Comparison of ENCODE assay signal across 8 cellular contexts in genomic region chr1:19311931-19312781, GRCh38. TPM values are rescaled to one million over a fixed set of nuclear protein-coding genes. Genes with fewer than 3 reads are reported as not detected.
DNase-seq lines count a peak whose midpoint lies in the region; ATAC-seq and TF ChIP-seq lines count a peak whose summit lies in the region.

TSS of gene AKR7A2 (minus strand) at chr1:19312144. CDS start at chr1:19312124, 20 bp downstream.
TSS of gene SLC66A1 (plus strand) at chr1:19312326. CDS start at chr1:19317678, 5,352 bp downstream.

- no peak within 1 kb of the TSS for H4K91ac ChIP-seq in H9 (ENCODE audit: insufficient read length, low read depth, low read length)

- H3F3A ChIP-seq in neural cell (ENCODE audit: insufficient read depth, low read length, poor library complexity, severe bottlenecking), result no peaks in the 10 kb centered on the region

- no peak within 1 kb of the TSS for H3K56ac ChIP-seq in H9 (ENCODE audit: insufficient read length, low read depth, low read length)

- no peak within 1 kb of the TSS for H4K5ac ChIP-seq in H9 (ENCODE audit: insufficient read length, low read depth, low read length)

- no peak within 1 kb of the TSS for H2BK120ac ChIP-seq in H9 (ENCODE audit: low read depth, low read length, poor library complexity, severe bottlenecking)

- H3K4me1 ChIP-seq in H9 (ENCODE audit: insufficient read depth, low read length), result no peaks in the 10 kb centered on the region

- H3K79me2 ChIP-seq in H9 (ENCODE audit: insufficient read depth, low read length) (no peaks in the 10 kb centered on the region), neural cell (replicated peaks; ENCODE audit: insufficient read depth, low read length) (peaks cover 12% of the 10 kb centered on the region)

- DNase-seq in ELR (ENCODE audit: low read depth) (peak; percentile 92), H9 (peak; percentile 92), M059J (ENCODE audit: low read depth) (peak; percentile 90), SHP77 (lab: John Stamatoyannopoulos, UW) (peak; percentile 75 to 82), fibroblast of villous mesenchyme (ENCODE audit: low read depth) (peak; percentile 92)
- DNase-seq in activated gamma-delta T cell treated with anti-CD3 and anti-CD28 coated beads, Interleukin-2, amount 50 U/mL, for 16 hours (ENCODE audit: low read depth), result peak; percentile 79
- peak; percentile 90 to 93 for DNase-seq in stimulated activated naive CD8-positive, alpha-beta T cell treated with anti-CD3 and anti-CD28 coated beads, Interleukin-15, amount 100 ng/mL, for 72 hours

- H3K14ac ChIP-seq in H9 (ENCODE audit: insufficient read depth, low read length), result peak within 1 kb of the TSS; percentile 49; the same call in 1 of the 2 replicates

- peaks cover 13% of the 10 kb centered on the region for H3K23me2 ChIP-seq in H9 (ENCODE audit: insufficient read length, low read depth, low read length, poor library complexity, severe bottlenecking)

- H3K27me3 Mint-ChIP-seq in H9 (ENCODE audit: low read depth), result no peaks in the 10 kb centered on the region; the same call in 1 of the 2 replicates
- no peaks in the 10 kb centered on the region for H3K27me3 Mint-ChIP-seq in stimulated activated naive CD8-positive, alpha-beta T cell treated with anti-CD3 and anti-CD28 coated beads, Interleukin-15, amount 100 ng/mL, for 72 hours

- peaks cover 19% of the 10 kb centered on the region in 2 experiments for H3K4me1 Mint-ChIP-seq in H9
- peaks cover 54% of the 10 kb centered on the region for H3K4me1 Mint-ChIP-seq in stimulated activated naive CD8-positive, alpha-beta T cell treated with anti-CD3 and anti-CD28 coated beads, Interleukin-15, amount 100 ng/mL, for 72 hours

- no peak within 1 kb of the TSS for H3K23ac ChIP-seq in H9 (ENCODE audit: insufficient read length, low read depth, low read length)

- H3K4ac ChIP-seq in H9 (ENCODE audit: low read depth, low read length), result no peak within 1 kb of the TSS

- H3K9ac ChIP-seq in H9 (ENCODE audit: extremely low read depth, insufficient read length, low read length), result peak within 1 kb of the TSS; percentile 76
- H3K9ac ChIP-seq in neural cell (ENCODE audit: low read length), result peak within 1 kb of the TSS; percentile 90

- no peak within 1 kb of the TSS for H4K8ac ChIP-seq in H9 (replicated peaks; ENCODE audit: insufficient read length, low read depth, low read length)

- H3K36me3 Mint-ChIP-seq in H9 (ENCODE audit: insufficient read depth in 1 of 3, low read depth in 3 of 3), result peaks cover 7 to 20% (median 17%) of the 10 kb centered on the region in 3 experiments

- no peak for TF ChIP-seq RAD21 in neural cell (conservative IDR thresholded peaks at IDR 0.05)

- H3K27ac Mint-ChIP-seq in H9, result peak within 1 kb of the TSS in 1 of 3 experiments; percentile 82; a peak in 3 of 7 replicates
- peak within 1 kb of the TSS; percentile 81 to 91 for H3K27ac Mint-ChIP-seq in stimulated activated naive CD8-positive, alpha-beta T cell treated with anti-CD3 and anti-CD28 coated beads, Interleukin-15, amount 100 ng/mL, for 72 hours

- peak; percentile 96 for ATAC-seq in stimulated activated naive CD8-positive, alpha-beta T cell treated with anti-CD3 and anti-CD28 coated beads, Interleukin-15, amount 100 ng/mL, for 72 hours

- no peaks in the 10 kb centered on the region for H3K9me3 Mint-ChIP-seq in H9
- H3K9me3 Mint-ChIP-seq in stimulated activated naive CD8-positive, alpha-beta T cell treated with anti-CD3 and anti-CD28 coated beads, Interleukin-15, amount 100 ng/mL, for 72 hours, result no peaks in the 10 kb centered on the region

- peak within 1 kb of the TSS; percentile 85 to 89 for H3K4me3 Mint-ChIP-seq in H9
- peak within 1 kb of the TSS; percentile 86 to 92 for H3K4me3 Mint-ChIP-seq in stimulated activated naive CD8-positive, alpha-beta T cell treated with anti-CD3 and anti-CD28 coated beads, Interleukin-15, amount 100 ng/mL, for 72 hours

- peak within 1 kb of the TSS; percentile 84 for H3K4me3 ChIP-seq in fibroblast of villous mesenchyme (ENCODE audit: low read depth, low read length)
- H3K4me3 ChIP-seq in neural cell (ENCODE audit: low read length), result peak within 1 kb of the TSS; percentile 98

- no peak within 1 kb of the TSS for H2BK15ac ChIP-seq in H9 (ENCODE audit: low read depth, low read length)

- H2BK12ac ChIP-seq in H9 (ENCODE audit: insufficient read length, low read depth, low read length), result no peak within 1 kb of the TSS

- H2BK5ac ChIP-seq in H9 (ENCODE audit: insufficient read length, low read length), result no peak within 1 kb of the TSS

- no peaks in the 10 kb centered on the region for H4K20me1 ChIP-seq in H9 (ENCODE audit: control insufficient read depth, insufficient read depth, insufficient read length)
- H4K20me1 ChIP-seq in neural cell (ENCODE audit: insufficient read depth), result no peaks in the 10 kb centered on the region

- TF ChIP-seq CTCF in H9 (conservative IDR thresholded peaks at IDR 0.05), result 0 out of 3 replicates have a peak, but pooled peaks have one; percentile 16
- TF ChIP-seq CTCF in fibroblast of villous mesenchyme (IDR thresholded peaks at IDR 0.05; ENCODE audit: insufficient read depth, low read depth, low read length), result no peak
- TF ChIP-seq CTCF in neural cell (IDR thresholded peaks at IDR 0.05; ENCODE audit: poor library complexity, severe bottlenecking), result no peak

- H3K36me3 ChIP-seq in neural cell (ENCODE audit: insufficient read depth, low read length), result no peaks in the 10 kb centered on the region

- no peak within 1 kb of the TSS for H3K18ac ChIP-seq in H9 (ENCODE audit: insufficient read length, low read depth, low read length)

- H3K9me3 ChIP-seq in H9 (ENCODE audit: control insufficient read depth, low read depth, low read length), result no peaks in the 10 kb centered on the region
- H3K9me3 ChIP-seq in neural cell (ENCODE audit: low read length), result no peaks in the 10 kb centered on the region

- H2AFZ ChIP-seq in H9 (ENCODE audit: low read length), result no peak within 1 kb of the TSS
- H2AFZ ChIP-seq in neural cell (ENCODE audit: low read depth, low read length), result peak within 1 kb of the TSS; percentile 40

- H3K9me2 ChIP-seq in neural cell (ENCODE audit: insufficient read depth, low read length), result no peaks in the 10 kb centered on the region

- H3K4me2 ChIP-seq in H9 (ENCODE audit: insufficient read depth, insufficient read length, low read length), result peak within 1 kb of the TSS; percentile 71
- H3K4me2 ChIP-seq in neural cell (ENCODE audit: low read length), result peak within 1 kb of the TSS; percentile 88

- no peaks in the 10 kb centered on the region for H3K79me1 ChIP-seq in H9 (ENCODE audit: insufficient read depth, low read depth, low read length, poor library complexity, severe bottlenecking)

- H2BK20ac ChIP-seq in H9 (ENCODE audit: low read depth, low read length, poor library complexity, severe bottlenecking), result no peak within 1 kb of the TSS

- no peak within 1 kb of the TSS for H2AK5ac ChIP-seq in H9 (ENCODE audit: insufficient read length, low read length)

- TF ChIP-seq EP300 in neural cell (conservative IDR thresholded peaks at IDR 0.05; ENCODE audit: poor library complexity, severe bottlenecking), result no peak

- H3T11ph ChIP-seq in H9 (ENCODE audit: low read length), result no peak within 1 kb of the TSS

- no CpG with 5 or more reads among the region's 105 CpGs for WGBS in H9 (ENCODE audit: extremely low coverage, insufficient read length, low lambda C conversion rate)

- no peak within 1 kb of the TSS for H3K27ac ChIP-seq in H9 (ENCODE audit: insufficient read length, low read depth, low read length)
- peak within 1 kb of the TSS; percentile 47 for H3K27ac ChIP-seq in neural cell (ENCODE audit: low read length)

- H3K27me3 ChIP-seq in H9 (ENCODE audit: insufficient read depth, low read length) (no peaks in the 10 kb centered on the region), neural cell (ENCODE audit: insufficient read depth, low read depth, low read length) (no peaks in the 10 kb centered on the region)

TF ChIP-seq in neural cell, 6 proteins besides CTCF, POLR2A, EP300 and RAD21:
- peak; percentile 80 for TF ChIP-seq POLR2AphosphoS5 (IDR thresholded peaks at IDR 0.05)
- peak; percentile 34 for TF ChIP-seq SMC3 (conservative IDR thresholded peaks at IDR 0.05; ENCODE audit: poor library complexity)
- TF ChIP-seq TAF1 (IDR thresholded peaks at IDR 0.05; ENCODE audit: low read depth), result no peak
- TF ChIP-seq, protein P1, sequence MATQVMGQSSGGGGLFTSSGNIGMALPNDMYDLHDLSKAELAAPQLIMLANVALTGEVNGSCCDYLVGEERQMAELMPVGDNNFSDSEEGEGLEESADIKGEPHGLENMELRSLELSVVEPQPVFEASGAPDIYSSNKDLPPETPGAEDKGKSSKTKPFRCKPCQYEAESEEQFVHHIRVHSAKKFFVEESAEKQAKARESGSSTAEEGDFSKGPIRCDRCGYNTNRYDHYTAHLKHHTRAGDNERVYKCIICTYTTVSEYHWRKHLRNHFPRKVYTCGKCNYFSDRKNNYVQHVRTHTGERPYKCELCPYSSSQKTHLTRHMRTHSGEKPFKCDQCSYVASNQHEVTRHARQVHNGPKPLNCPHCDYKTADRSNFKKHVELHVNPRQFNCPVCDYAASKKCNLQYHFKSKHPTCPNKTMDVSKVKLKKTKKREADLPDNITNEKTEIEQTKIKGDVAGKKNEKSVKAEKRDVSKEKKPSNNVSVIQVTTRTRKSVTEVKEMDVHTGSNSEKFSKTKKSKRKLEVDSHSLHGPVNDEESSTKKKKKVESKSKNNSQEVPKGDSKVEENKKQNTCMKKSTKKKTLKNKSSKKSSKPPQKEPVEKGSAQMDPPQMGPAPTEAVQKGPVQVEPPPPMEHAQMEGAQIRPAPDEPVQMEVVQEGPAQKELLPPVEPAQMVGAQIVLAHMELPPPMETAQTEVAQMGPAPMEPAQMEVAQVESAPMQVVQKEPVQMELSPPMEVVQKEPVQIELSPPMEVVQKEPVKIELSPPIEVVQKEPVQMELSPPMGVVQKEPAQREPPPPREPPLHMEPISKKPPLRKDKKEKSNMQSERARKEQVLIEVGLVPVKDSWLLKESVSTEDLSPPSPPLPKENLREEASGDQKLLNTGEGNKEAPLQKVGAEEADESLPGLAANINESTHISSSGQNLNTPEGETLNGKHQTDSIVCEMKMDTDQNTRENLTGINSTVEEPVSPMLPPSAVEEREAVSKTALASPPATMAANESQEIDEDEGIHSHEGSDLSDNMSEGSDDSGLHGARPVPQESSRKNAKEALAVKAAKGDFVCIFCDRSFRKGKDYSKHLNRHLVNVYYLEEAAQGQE (IDR thresholded peaks at IDR 0.05; ENCODE audit: borderline replicate concordance), result peak; percentile 37
- no peak for TF ChIP-seq EZH2 (IDR thresholded peaks at IDR 0.05; ENCODE audit: borderline replicate concordance, insufficient read depth, low read length, poor library complexity, severe bottlenecking)
- peak; percentile 81 for TF ChIP-seq MXI1 (conservative IDR thresholded peaks at IDR 0.05; ENCODE audit: poor library complexity, severe bottlenecking)

RNA-seq across cellular contexts. Expression of gene AKR7A2, which starts in this region (rescaled TPM):
- total RNA-seq in H9 (2021), result 48.0 and 50.3 TPM in 2 replicates
- 110 and 121 TPM in 2 replicates for total RNA-seq in M059J (2014; rRNA removed; shearing (Covaris generic))
- total RNA-seq in fibroblast of villous mesenchyme, result 55.3 and 57.3 TPM in 2 replicates
- 50.6 and 61.7 TPM in 2 replicates for polyA plus RNA-seq in neural cell
- 39.6 and 50.9 TPM in 2 replicates for polyA minus RNA-seq in neural cell

RNA-seq across cellular contexts. Expression of gene SLC66A1, which starts in this region (rescaled TPM):
- total RNA-seq in H9 (2021) (22.5 TPM in 2 replicates), fibroblast of villous mesenchyme (18.6 and 28.3 TPM in 2 replicates)
- total RNA-seq in M059J (2014; rRNA removed; shearing (Covaris generic)), result 16.2 and 26.3 TPM in 2 replicates
- polyA plus RNA-seq in neural cell, result 31.8 and 48.3 TPM in 2 replicates
- polyA minus RNA-seq in neural cell, result 25.6 and 34.1 TPM in 2 replicates
